In genomic region chr7:43077285-43077684, GRCh38 we compare ENCODE assay signal across 1 cellular context.
TF ChIP-seq lines count a peak whose summit lies in the region.

No MANE protein-coding gene starts in this region.

TF ChIP-seq in H1, 55 proteins besides CTCF, POLR2A, EP300 and RAD21:
- TF ChIP-seq HDAC6 (IDR thresholded peaks at IDR 0.05; ENCODE audit: low read depth, low read length) = no peak
- no peak for TF ChIP-seq CBX5 (IDR thresholded peaks at IDR 0.05; ENCODE audit: low read depth, low read length)
